Comparison of ENCODE assay signal across 17 cellular contexts in genomic region chr6:111997863-111998191, GRCh38. TPM values are rescaled to one million over a fixed set of nuclear protein-coding genes. Genes with fewer than 3 reads are reported as not detected.
DNase-seq lines count a peak whose midpoint lies in the region; ATAC-seq and TF ChIP-seq lines count a peak whose summit lies in the region.
"Had no signal": no experiment of that assay in that cellular context is flagged by ENCODE, and none has a peak within 500 bp of the region (broad histone marks: within the 10 kb centered on the region; RNA-seq: fewer than 3 reads in every experiment).

No MANE protein-coding gene starts in this region.

- peaks cover 19% of the 10 kb centered on the region for H3K4me1 Mint-ChIP-seq in WTC11
- peaks cover 40% of the 10 kb centered on the region for H3K4me1 Mint-ChIP-seq in nephron progenitor cell

- no peak overlapping the region for H3K4me3 Mint-ChIP-seq in WTC11
- H3K4me3 Mint-ChIP-seq in nephron progenitor cell, result peak overlapping the region; percentile 25
- H3K4me3 Mint-ChIP-seq: activated CD4-positive, alpha-beta T cell treated with anti-CD3 and anti-CD28 coated beads, Interleukin-2, amount 10 ng/mL, durations not matched to agents 7 days and 5 days had no signal

- H3K9me3 ChIP-seq in gastroesophageal sphincter (no peaks in the 10 kb centered on the region), thoracic aorta (no peaks in the 10 kb centered on the region)
- H3K9me3 ChIP-seq: adrenal gland, lower lobe of right lung had no signal

- CTCF ChIA-PET in WTC11 (lab: Charles Lee), result interaction anchor here (0.9 to 2.3 kb wide), 3 partner anchors 13 to 287 kb away, joined by 3 to 17 read pairs (median 3); no protein-coding TSS in a partner anchor

- H3K4me1 ChIP-seq in gastroesophageal sphincter, result peaks cover 0 to 9% (median 4%) of the 10 kb centered on the region in 3 donors
- no peaks in the 10 kb centered on the region for H3K4me1 ChIP-seq in thoracic aorta (ENCODE audit: control insufficient read depth in 1 of 2, low read depth in 2 of 2)

- no peak for TF ChIP-seq CTCF in WTC11 (IDR thresholded peaks at IDR 0.05)
- TF ChIP-seq CTCF in gastroesophageal sphincter (IDR thresholded peaks at IDR 0.05), result no peak
- TF ChIP-seq CTCF in nephron progenitor cell (IDR thresholded peaks at IDR 0.05), result no peak
- TF ChIP-seq CTCF in thoracic aorta (IDR thresholded peaks at IDR 0.05), result no peak

- H3K36me3 Mint-ChIP-seq in WTC11 (no peaks in the 10 kb centered on the region), nephron progenitor cell (ENCODE audit: low read depth) (no peaks in the 10 kb centered on the region)
- H3K36me3 Mint-ChIP-seq: T-cell had no signal

- H3K27ac Mint-ChIP-seq in WTC11 (no peak overlapping the region), nephron progenitor cell (no peak overlapping the region)
- H3K27ac Mint-ChIP-seq: progenitor cell of endocrine pancreas had no signal

- TF ChIP-seq EP300 in gastroesophageal sphincter (IDR thresholded peaks at IDR 0.05), result no peak

- H3K27ac ChIP-seq in gastroesophageal sphincter, result peak overlapping the region in 3 of 4 donors; percentile 58 to 63 (median 61)
- H3K27ac ChIP-seq in thoracic aorta, result no peak overlapping the region
- H3K27ac ChIP-seq: lower lobe of right lung had no signal

- no peak for TF ChIP-seq POLR2A in gastroesophageal sphincter (IDR thresholded peaks at IDR 0.05)

- H3K27me3 ChIP-seq in gastroesophageal sphincter (no peaks in the 10 kb centered on the region), thoracic aorta (replicated peaks; ENCODE audit: insufficient read depth) (no peaks in the 10 kb centered on the region)
- H3K27me3 ChIP-seq: adrenal gland had no signal

- peak; percentile 14 for DNase-seq in WTC11 (ENCODE audit: low spot score)
- DNase-seq in nephron progenitor cell, result no peak
- no peak for DNase-seq in thoracic aorta (ENCODE audit: low spot score)
- no peak for DNase-seq in occipital lobe (lab: John Stamatoyannopoulos, UW)
- DNase-seq in NCI-H748 (lab: John Stamatoyannopoulos, UW; ENCODE audit: unreplicated experiment), result no peak
- DNase-seq: activated CD4-positive, alpha-beta T cell treated with anti-CD3 and anti-CD28 coated beads, Interleukin-2, amount 10 ng/mL, durations not matched to agents 7 days and 5 days; activated CD8-positive, alpha-beta memory T cell treated with anti-CD3 and anti-CD28 coated beads, Interleukin-2, amount 50 U/mL, for 4 hours; central memory CD4-positive, alpha-beta T cell; lower lobe of right lung had no signal

- H3K4me3 ChIP-seq in gastroesophageal sphincter (peak overlapping the region in 1 of 2 donors; percentile 21), thoracic aorta (peak overlapping the region; percentile 46)
- H3K4me3 ChIP-seq: adrenal gland, lower lobe of right lung had no signal

- H3K27me3 Mint-ChIP-seq in WTC11 (ENCODE audit: low read depth) (no peaks in the 10 kb centered on the region; the same call in none of the 2 replicates), nephron progenitor cell (ENCODE audit: low read depth, poor library complexity) (no peaks in the 10 kb centered on the region)
- H3K27me3 Mint-ChIP-seq: activated CD4-positive, alpha-beta T cell treated with anti-CD3 and anti-CD28 coated beads, Interleukin-2, amount 10 ng/mL, durations not matched to agents 7 days and 5 days; T-cell had no signal

- no peak for ATAC-seq in WTC11
- ATAC-seq in gastroesophageal sphincter, result peak; percentile 81
- no peak for ATAC-seq in thoracic aorta (ENCODE audit: insufficient number of reproducible peaks, low FRiP score, low read depth)
- no peak for ATAC-seq in GM21423 (IDR thresholded peaks at IDR 0.05; ENCODE audit: unreplicated experiment)

- WGBS in gastroesophageal sphincter (ENCODE audit: low coverage in 1 of 2), 2 donors, result 60% methylated on average over 4 of the region's 5 CpGs; no CpG with 5 or more reads in 1 of the 2 donors

- no peaks in the 10 kb centered on the region for H3K36me3 ChIP-seq in gastroesophageal sphincter
- no peaks in the 10 kb centered on the region for H3K36me3 ChIP-seq in thoracic aorta
- H3K36me3 ChIP-seq: adrenal gland, lower lobe of right lung had no signal

- no peaks in the 10 kb centered on the region for H3K9me3 Mint-ChIP-seq in WTC11
- no peaks in the 10 kb centered on the region for H3K9me3 Mint-ChIP-seq in nephron progenitor cell
- H3K9me3 Mint-ChIP-seq: T-cell had no signal

- POLR2A ChIA-PET in WTC11 (lab: Charles Lee), result no interaction called here

TF ChIP-seq in WTC11, 78 proteins besides CTCF, POLR2A, EP300 and RAD21:
- no peak for TF ChIP-seq FOXP4 (CRISPR knock-in tag; IDR thresholded peaks at IDR 0.05)
- TF ChIP-seq SP1 (CRISPR knock-in tag; conservative IDR thresholded peaks at IDR 0.05), result no peak
- TF ChIP-seq HMGA2 (CRISPR knock-in tag; IDR thresholded peaks at IDR 0.05), result no peak

RNA-seq across cellular contexts. Expression of gene CCN6, which starts 56.1 kb away (rescaled TPM):
- not detected in 3 replicates for total RNA-seq in WTC11 (2021)
- not detected for total RNA-seq in gastroesophageal sphincter
- total RNA-seq in thoracic aorta, result not detected
- not detected for total RNA-seq in occipital lobe
- total RNA-seq: activated CD4-positive, alpha-beta T cell treated with anti-CD3 and anti-CD28 coated beads, Interleukin-2, amount 10 ng/mL, durations not matched to agents 7 days and 5 days; adrenal gland; LHCN-M2; lower lobe of right lung; myocyte; progenitor cell of endocrine pancreas; T-cell; temporal lobe had no signal

Comparison
In these comparisons a context has a peak if more than half of its experiments do, and no peak if none do; other contexts are left out.
1. H3K27ac ChIP-seq: peak in gastroesophageal sphincter (3 of 4); none in thoracic aorta (0 of 2).